15 cellular contexts compared by ENCODE assay signal in the genomic region with DNA sequence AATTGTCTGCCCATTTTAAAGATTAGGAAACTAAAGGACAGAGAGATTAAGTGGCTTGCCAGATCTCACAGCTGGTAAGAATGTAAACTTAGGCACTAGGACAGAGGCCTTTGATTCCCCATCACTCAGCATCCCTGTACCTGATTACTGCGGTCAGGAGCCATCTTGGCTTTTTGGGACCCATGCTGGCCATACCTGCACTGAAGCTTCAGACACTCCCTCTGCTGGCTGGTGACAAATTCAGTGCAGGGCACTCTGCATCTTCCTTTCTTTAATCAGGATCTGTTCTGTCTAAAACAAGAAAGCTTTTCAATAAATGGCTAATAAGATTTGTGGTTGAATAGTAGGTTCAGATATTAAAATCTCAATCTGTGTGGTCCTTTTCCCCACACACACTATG.
DNase-seq lines count a peak whose midpoint lies in the region; ATAC-seq, FAIRE-seq and TF ChIP-seq lines count a peak whose summit lies in the region.
"Had no signal": no experiment of that assay in that cellular context is flagged by ENCODE, and none has a peak within 500 bp of the region (broad histone marks: within the 10 kb centered on the region; RNA-seq: fewer than 3 reads in every experiment).

No MANE protein-coding gene starts in this region.

- H2AK5ac ChIP-seq in H1 (ENCODE audit: low read depth, low read length): no peak overlapping the region

- H3K23ac ChIP-seq in H1 (ENCODE audit: insufficient read length): no peak overlapping the region

- WGBS in H1 (ENCODE audit: extremely low coverage in 1 of 2, insufficient coverage in 1 of 2, insufficient read length in 1 of 2, insufficient replicate concordance in 2 of 2, low coverage in 1 of 2, low lambda C conversion rate in 2 of 2, missing lambda C conversion rate in 1 of 2), 2 experiments: 90% methylated on average over 1 of the region's 1 CpG; no CpG with 5 or more reads in 1 of the 2 experiments

- no peaks in the 10 kb centered on the region for H4K20me1 ChIP-seq in H1 (replicated peaks in 1 of 2; ENCODE audit: control insufficient read depth in 1 of 2, insufficient read depth in 2 of 2, low read length in 2 of 2)

- no peak overlapping the region for H3K4me3 ChIP-seq in H1 (ENCODE audit: extremely low read depth in 1 of 4, insufficient read depth in 2 of 4, low read depth in 3 of 4, low read length in 4 of 4)
- H3K4me3 ChIP-seq: MG63 had no signal

- H2BK15ac ChIP-seq in H1 (ENCODE audit: low read length): no peak overlapping the region

- POLR2A ChIA-PET in H1 (lab: Charles Lee; ENCODE audit: partially characterized antibody): interaction anchor here (1.1 kb wide), 1 partner anchor 171 kb away, joined by 3 read pairs; no protein-coding TSS in a partner anchor

- no peak overlapping the region for H3K4me3 Mint-ChIP-seq in effector memory CD8-positive, alpha-beta T cell

- no peak overlapping the region for H3K9ac ChIP-seq in H1 (replicated peaks in 1 of 4; ENCODE audit: extremely low read depth in 1 of 4, low read depth in 3 of 4, low read length in 3 of 4)

- no peak overlapping the region for H3K27ac ChIP-seq in H1 (ENCODE audit: low read depth, low read length)

- peak; percentile 68 to 72 for TF ChIP-seq RAD21 in H1 (IDR thresholded peaks at IDR 0.05 in 1 of 2, conservative IDR thresholded peaks at IDR 0.05 in 1 of 2; ENCODE audit: low read depth in 2 of 2, low read length in 2 of 2)

- no peak overlapping the region for H2BK12ac ChIP-seq in H1 (ENCODE audit: low read depth, low read length)

- H3K18ac ChIP-seq in H1 (ENCODE audit: extremely low read depth, low read length): no peak overlapping the region

- no peak overlapping the region for H2AFZ ChIP-seq in H1 (ENCODE audit: low read length)

- peak; percentile 52 to 67 (median 60) for TF ChIP-seq CTCF in H1 (IDR thresholded peaks at IDR 0.05; ENCODE audit: control extremely low read depth in 1 of 3, insufficient read depth in 1 of 3, low read depth in 1 of 3, low read length in 3 of 3)

- no peak for TF ChIP-seq EP300 in H1 (IDR thresholded peaks at IDR 0.05; ENCODE audit: borderline replicate concordance in 1 of 2, low read depth in 2 of 2, low read length in 2 of 2)

- H2BK20ac ChIP-seq in H1 (ENCODE audit: low read length): no peak overlapping the region

- H3K4me1 Mint-ChIP-seq in effector memory CD8-positive, alpha-beta T cell (ENCODE audit: low read depth in 2 of 2): peaks cover 0 to 2% of the 10 kb centered on the region in 2 donors

- no peak overlapping the region for H3K27ac Mint-ChIP-seq in effector memory CD8-positive, alpha-beta T cell

- H4K91ac ChIP-seq in H1 (replicated peaks; ENCODE audit: insufficient read length, low read length): no peak overlapping the region

- no peak overlapping the region for H2BK5ac ChIP-seq in H1 (ENCODE audit: low read depth, low read length)

- H2BK120ac ChIP-seq in H1 (replicated peaks; ENCODE audit: low read depth, low read length): no peak overlapping the region

- peaks cover 0 to 2% of the 10 kb centered on the region in 2 donors for H3K9me3 Mint-ChIP-seq in effector memory CD8-positive, alpha-beta T cell

- no peaks in the 10 kb centered on the region for H3K79me1 ChIP-seq in H1 (ENCODE audit: low read depth, low read length)

- FAIRE-seq in H1 (lab: Jason Lieb, UNC): peak; percentile 72
- FAIRE-seq in urothelium cell line (lab: Jason Lieb, UNC): no peak

- H4K5ac ChIP-seq in H1 (ENCODE audit: insufficient read length, low read depth, low read length): no peak overlapping the region

- 0 out of 4 replicates have a peak, but pooled peaks cover 0 to 2% of the 10 kb centered on the region in 2 experiments for H3K9me3 ChIP-seq in H1 (ENCODE audit: insufficient read depth in 2 of 2, low read depth in 1 of 2, low read length in 1 of 2)
- H3K9me3 ChIP-seq: BE2C, MG63 had no signal

- ATAC-seq in effector memory CD8-positive, alpha-beta T cell (replicated peaks): no peak
- ATAC-seq: stimulated activated naive CD8-positive, alpha-beta T cell treated with anti-CD3 and anti-CD28 coated beads, Interleukin-15, Interleukin-2, amounts not matched to agents 100 U/mL and 50 U/mL, for 24 hours had no signal

- H3K4me2 ChIP-seq in H1 (ENCODE audit: insufficient read depth in 1 of 2, low read depth in 2 of 2, low read length in 2 of 2): no peak overlapping the region

- DNase-seq in stimulated activated CD4-positive, alpha-beta T cell treated with anti-CD3 and anti-CD28 coated beads, Interleukin-15, amount 100 ng/mL, for 24 hours: peak; percentile 4
- DNase-seq in stimulated activated CD4-positive, alpha-beta T cell treated with anti-CD3 and anti-CD28 coated beads, Interleukin-4, amount 100 ng/mL, for 24 hours: no peak
- DNase-seq in NAMALWA (ENCODE audit: low spot score): peak; percentile 33
- no peak for DNase-seq in H1 (ENCODE audit: low read depth in 1 of 2, low spot score in 2 of 2)
- peak; percentile 10 for DNase-seq in urothelium cell line (ENCODE audit: low spot score)
- no peak for DNase-seq in middle frontal gyrus (ENCODE audit: extremely low spot score, low spot score)
- no peak for DNase-seq in effector memory CD8-positive, alpha-beta T cell
- no peak for DNase-seq in amniotic stem cell (lab: John Stamatoyannopoulos, UW)
- DNase-seq: activated T-cell treated with anti-CD3 and anti-CD28 coated beads, Interleukin-2, amount 50 U/mL, for 1 hour; BE2C; MG63; NK-92 treated with Interleukin-12 subunit alpha and Interleukin-12 subunit beta, amount 100 ng/mL, for 24 hours; occipital lobe; stimulated activated naive CD8-positive, alpha-beta T cell treated with anti-CD3 and anti-CD28 coated beads, Interleukin-15, Interleukin-2, amounts not matched to agents 100 U/mL and 50 U/mL, for 24 hours; T1000 had no signal

- peaks cover 3% of the 10 kb centered on the region for H3K36me3 Mint-ChIP-seq in effector memory CD8-positive, alpha-beta T cell (ENCODE audit: insufficient read depth)

- no peaks in the 10 kb centered on the region for H3K23me2 ChIP-seq in H1 (ENCODE audit: low read depth, low read length)

- TF ChIP-seq POLR2A in H1 (IDR thresholded peaks at IDR 0.05; ENCODE audit: control extremely low read depth in 1 of 2, low read depth in 2 of 2, low read length in 2 of 2): no peak

- H3K27me3 Mint-ChIP-seq in effector memory CD8-positive, alpha-beta T cell: no peaks in the 10 kb centered on the region

- H3K56ac ChIP-seq in H1 (replicated peaks; ENCODE audit: insufficient read length, low read depth, low read length): no peak overlapping the region

- H3K4ac ChIP-seq in H1 (replicated peaks; ENCODE audit: insufficient read length, low read depth, low read length): no peak overlapping the region

- peaks cover 0 to 2% (median 0%) of the 10 kb centered on the region in 4 experiments; a peak in 1 of 7 replicates for H3K4me1 ChIP-seq in H1 (replicated peaks in 1 of 4; ENCODE audit: control insufficient read depth in 3 of 4, insufficient read depth in 4 of 4, low read length in 3 of 4)
- H3K4me1 ChIP-seq: BE2C had no signal

- CTCF ChIA-PET in H1 (lab: Charles Lee; ENCODE audit: partially characterized antibody): interaction anchor here (0.8 to 1.7 kb wide), 7 partner anchors 9 to 809 kb away, joined by 3 to 7 read pairs (median 3); no protein-coding TSS in a partner anchor

- no peak overlapping the region for H3K14ac ChIP-seq in H1 (ENCODE audit: insufficient read length)

- no peak overlapping the region for H4K8ac ChIP-seq in H1 (ENCODE audit: extremely low read depth, insufficient read depth, low read length)

- H3K79me2 ChIP-seq in H1 (ENCODE audit: control insufficient read depth in 1 of 2, insufficient read depth in 2 of 2, low read length in 2 of 2): no peaks in the 10 kb centered on the region

- H3K27me3 ChIP-seq in H1 (replicated peaks in 1 of 4; ENCODE audit: control insufficient read depth in 3 of 4, extremely low read depth in 1 of 4, insufficient read depth in 3 of 4, low read length in 3 of 4): peaks cover 0 to 1% (median 0%) of the 10 kb centered on the region in 4 experiments; a peak in 1 of 7 replicates
- H3K27me3 ChIP-seq: BE2C, MG63 had no signal

- H3K36me3 ChIP-seq in H1 (ENCODE audit: control insufficient read depth in 2 of 4, insufficient read depth in 4 of 4, low read length in 3 of 4): no peaks in the 10 kb centered on the region
- H3K36me3 ChIP-seq: BE2C, MG63 had no signal

TF ChIP-seq in H1, 55 proteins besides CTCF, POLR2A, EP300 and RAD21:
- TF ChIP-seq YY1 (IDR thresholded peaks at IDR 0.05; ENCODE audit: low read depth, low read length) (peak; percentile 91), HDAC6 (IDR thresholded peaks at IDR 0.05; ENCODE audit: low read depth, low read length) (no peak), KDM1A (IDR thresholded peaks at IDR 0.05; ENCODE audit: borderline replicate concordance, low read length) (peak; percentile 38; the same call in 1 of the 2 replicates)
TF ChIP-seq in H1: peak in this region for 2.

Comparison
In these comparisons a context has a peak if more than half of its experiments do, and no peak if none do; other contexts are left out.
1. DNase-seq: peak in stimulated activated CD4-positive, alpha-beta T cell treated with anti-CD3 and anti-CD28 coated beads, Interleukin-15, amount 100 ng/mL, for 24 hours (single experiment), NAMALWA (single experiment) and urothelium cell line (single experiment); none in stimulated activated CD4-positive, alpha-beta T cell treated with anti-CD3 and anti-CD28 coated beads, Interleukin-4, amount 100 ng/mL, for 24 hours (single experiment), H1 (0 of 2), middle frontal gyrus (single experiment), effector memory CD8-positive, alpha-beta T cell (0 of 3) and amniotic stem cell (single experiment).